Comparison of ENCODE assay signal across 18 cellular contexts in genomic region chr7:158472631-158473030, GRCh38.
"Had no signal": no experiment of that assay in that cellular context is flagged by ENCODE, and none has a peak within 500 bp of the region (broad histone marks: within the 10 kb centered on the region; RNA-seq: fewer than 3 reads in every experiment).

No MANE protein-coding gene starts in this region.

- H3K27me3 Mint-ChIP-seq: activated CD4-positive, alpha-beta T cell treated with anti-CD3 and anti-CD28 coated beads, Interleukin-2, amount 10 ng/mL, durations not matched to agents 7 days and 5 days had no signal

- H3K4me3 Mint-ChIP-seq: activated CD4-positive, alpha-beta T cell treated with anti-CD3 and anti-CD28 coated beads, Interleukin-2, amount 10 ng/mL, durations not matched to agents 7 days and 5 days; activated CD8-positive, alpha-beta T cell treated with anti-CD3 and anti-CD28 coated beads, Interleukin-2, amount 10 ng/mL, durations not matched to agents 7 days and 5 days; activated T-cell treated with anti-CD3 and anti-CD28 coated beads, Interleukin-2, amount 50 U/mL, for 24 hours had no signal

- H3K79me2 ChIP-seq: parathyroid adenoma had no signal

- H2AFZ ChIP-seq: parathyroid adenoma had no signal

- H3K9me3 ChIP-seq: ascending aorta, breast epithelium, gastrocnemius medialis, heart left ventricle, thyroid gland had no signal

- ATAC-seq: activated CD8-positive, alpha-beta T cell treated with anti-CD3 and anti-CD28 coated beads, Interleukin-2, amount 10 ng/mL, durations not matched to agents 7 days and 5 days; esophagus mucosa; gastrocnemius medialis; left lobe of liver had no signal

- H3K36me3 ChIP-seq: ascending aorta, breast epithelium, gastrocnemius medialis, heart left ventricle, thyroid gland had no signal

- H3K4me3 ChIP-seq: ascending aorta, breast epithelium, gastrocnemius medialis, heart left ventricle, thyroid gland had no signal

- H3K27ac ChIP-seq: ascending aorta, breast epithelium, gastrocnemius medialis, parathyroid adenoma, thyroid gland had no signal

- H3K9ac ChIP-seq: parathyroid adenoma had no signal

- H3K27me3 ChIP-seq: ascending aorta, thyroid gland had no signal

- H3K27ac Mint-ChIP-seq: activated CD4-positive, alpha-beta T cell treated with anti-CD3 and anti-CD28 coated beads, Interleukin-2, amount 10 ng/mL, durations not matched to agents 7 days and 5 days; activated CD8-positive, alpha-beta T cell treated with anti-CD3 and anti-CD28 coated beads, Interleukin-2, amount 10 ng/mL, durations not matched to agents 7 days and 5 days; activated T-cell treated with anti-CD3 and anti-CD28 coated beads, Interleukin-2, amount 50 U/mL, for 24 hours had no signal

- DNase-seq: activated CD4-positive, alpha-beta T cell treated with anti-CD3 and anti-CD28 coated beads, Interleukin-2, amount 10 ng/mL, durations not matched to agents 7 days and 5 days; activated CD8-positive, alpha-beta T cell treated with anti-CD3 and anti-CD28 coated beads, Interleukin-2, amount 10 ng/mL, durations not matched to agents 7 days and 5 days; activated naive CD4-positive, alpha-beta T cell treated with anti-CD3 and anti-CD28 coated beads, Interleukin-2, amount 50 U/mL, for 16 hours; activated T-cell treated with anti-CD3 and anti-CD28 coated beads, Interleukin-2, amount 50 U/mL, for 24 hours; cerebellar nuclear complex; effector CD8-positive, alpha-beta T cell; gastrocnemius medialis; heart left ventricle; midbrain; stimulated activated CD8-positive, alpha-beta memory T cell treated with anti-CD3 and anti-CD28 coated beads, Interleukin-4, amount 100 ng/mL, for 48 hours; stimulated activated naive CD4-positive, alpha-beta T cell; T1000; thyroid gland had no signal

- H3K4me1 ChIP-seq: ascending aorta, breast epithelium, gastrocnemius medialis, heart left ventricle, parathyroid adenoma, thyroid gland had no signal

- H3K9me3 Mint-ChIP-seq: activated CD4-positive, alpha-beta T cell treated with anti-CD3 and anti-CD28 coated beads, Interleukin-2, amount 10 ng/mL, durations not matched to agents 7 days and 5 days; activated T-cell treated with anti-CD3 and anti-CD28 coated beads, Interleukin-2, amount 50 U/mL, for 24 hours had no signal
